18 cellular contexts compared by ENCODE assay signal in genomic region chr2:133177196-133177595, GRCh38.
"Had no signal": no experiment of that assay in that cellular context is flagged by ENCODE, and none has a peak within 500 bp of the region (broad histone marks: within the 10 kb centered on the region; RNA-seq: fewer than 3 reads in every experiment).

No MANE protein-coding gene starts in this region.

- H3K4me1 ChIP-seq: pancreas, transverse colon had no signal

- H3K36me3 ChIP-seq: pancreas, right lobe of liver, transverse colon had no signal

- H3K27ac ChIP-seq: pancreas, right lobe of liver, transverse colon had no signal

- DNase-seq: activated gamma-delta T cell treated with Interleukin-2 at 50 U/mL for 16 hours; activated T-cell treated with anti-CD3 and anti-CD28 coated beads, Interleukin-2, amount 50 U/mL, for 1 hour; aorta; effector memory CD8-positive, alpha-beta T cell; foreskin fibroblast; left ventricle myocardium superior; mammary epithelial cell; pancreas; right lobe of liver; stimulated activated CD4-positive, alpha-beta T cell treated with anti-CD3 and anti-CD28 coated beads, Interleukin-15, amount 100 ng/mL, for 24 hours; stimulated activated CD8-positive, alpha-beta memory T cell treated with anti-CD3 and anti-CD28 coated beads, Interleukin-4, amount 100 ng/mL, for 48 hours; stimulated activated naive B cell treated with anti-CD40 and anti-IgM and Interleukin-4, amounts not matched to agents 10 μg/mL and 1 μg/mL and 100 μg/mL, for 72 hours; T1000; transverse colon had no signal

- ATAC-seq: effector memory CD8-positive, alpha-beta T cell; esophagus mucosa; left ventricle myocardium superior; natural killer cell treated with Interleukin-12 subunit alpha and Interleukin-12 subunit beta and Interleukin-15 and Interleukin-18, amount 100 ng/mL, for 72 hours; pancreas; right lobe of liver; stimulated activated naive B cell treated with anti-CD40 and anti-IgM and Interleukin-4, amounts not matched to agents 10 μg/mL and 1 μg/mL and 100 μg/mL, for 72 hours; WTC11 had no signal

- H3K4me3 ChIP-seq: pancreas, right lobe of liver, smooth muscle cell, transverse colon had no signal

- H3K9me3 ChIP-seq: pancreas, right lobe of liver, transverse colon had no signal

- H3K27me3 ChIP-seq: pancreas, right lobe of liver, transverse colon had no signal

- H3K4me2 ChIP-seq: smooth muscle cell had no signal
